16 cellular contexts compared by ENCODE assay signal in the genomic region with DNA sequence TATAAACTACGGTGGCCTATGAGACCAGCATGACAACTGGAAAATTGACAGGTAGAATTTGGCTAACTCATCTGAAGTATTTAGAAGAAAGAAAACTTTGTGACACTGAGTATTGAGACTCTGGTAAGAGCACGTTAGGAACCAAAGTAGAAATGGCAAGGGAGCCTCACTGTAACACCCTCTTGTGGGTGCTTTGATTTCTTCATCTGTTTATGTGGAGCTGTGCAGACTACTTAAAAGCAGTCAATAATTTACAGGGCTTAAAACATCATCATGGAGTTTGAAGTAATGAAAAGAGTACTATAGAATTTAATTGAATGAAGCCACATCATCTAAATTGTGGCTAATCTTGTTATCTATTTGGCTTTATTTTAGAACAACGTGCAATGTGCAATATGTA.
"Had no signal": no experiment of that assay in that cellular context is flagged by ENCODE, and none has a peak within 500 bp of the region (broad histone marks: within the 10 kb centered on the region; RNA-seq: fewer than 3 reads in every experiment).

No MANE protein-coding gene starts in this region.

- H3K36me3 Mint-ChIP-seq: activated naive CD8-positive, alpha-beta T cell treated with anti-CD3 and anti-CD28 coated beads, Interleukin-2, amount 10 ng/mL, durations not matched to agents 7 days and 5 days; memory B cell; T-cell had no signal

- DNase-seq: activated B cell treated with CpG ODN at 0.5 μM for 24 hours; activated CD4-positive, alpha-beta memory T cell treated with anti-CD3 and anti-CD28 coated beads, Interleukin-2, amount 10 ng/mL, durations not matched to agents 7 days and 5 days; activated CD4-positive, alpha-beta T cell treated with anti-CD3 and anti-CD28 coated beads for 4 hours; activated naive CD4-positive, alpha-beta T cell treated with Interleukin-2 at 50 U/mL for 16 hours; activated naive CD8-positive, alpha-beta T cell treated with anti-CD3 and anti-CD28 coated beads, Interleukin-2, amount 10 ng/mL, durations not matched to agents 7 days and 5 days; activated T-cell treated with anti-CD3 and anti-CD28 coated beads, Interleukin-2, amount 50 U/mL, for 1 hour; amygdala; gastrocnemius medialis; head of caudate nucleus; naive thymus-derived CD8-positive, alpha-beta T cell; stimulated activated CD8-positive, alpha-beta memory T cell treated with anti-CD3 and anti-CD28 coated beads, Interleukin-4, amount 100 ng/mL, for 48 hours; stimulated activated naive CD4-positive, alpha-beta T cell; T-cell had no signal

- H3K4me1 ChIP-seq: gastrocnemius medialis, parathyroid adenoma had no signal

- H3K9me3 ChIP-seq: gastrocnemius medialis had no signal

- H2AFZ ChIP-seq: parathyroid adenoma had no signal

- H3K27me3 Mint-ChIP-seq: activated B cell treated with CpG ODN at 0.5 μM for 24 hours; activated CD4-positive, alpha-beta memory T cell treated with anti-CD3 and anti-CD28 coated beads, Interleukin-2, amount 10 ng/mL, durations not matched to agents 7 days and 5 days; activated naive CD8-positive, alpha-beta T cell treated with anti-CD3 and anti-CD28 coated beads, Interleukin-2, amount 10 ng/mL, durations not matched to agents 7 days and 5 days; memory B cell; naive thymus-derived CD8-positive, alpha-beta T cell; T-cell had no signal

- H3K27ac Mint-ChIP-seq: activated B cell treated with CpG ODN at 0.5 μM for 24 hours; activated CD4-positive, alpha-beta memory T cell treated with anti-CD3 and anti-CD28 coated beads, Interleukin-2, amount 10 ng/mL, durations not matched to agents 7 days and 5 days; activated naive CD8-positive, alpha-beta T cell treated with anti-CD3 and anti-CD28 coated beads, Interleukin-2, amount 10 ng/mL, durations not matched to agents 7 days and 5 days; activated T-helper 2 cell treated with anti-CD3 and anti-CD28 coated beads, Interferon-gamma antibody, Interleukin-2, Interleukin-4, amounts not matched to agents 10 μg/mL and 5 μg/mL and 100 μg/mL, durations not matched to agents 14 hours and 24 hours and 36 hours; memory B cell; naive thymus-derived CD8-positive, alpha-beta T cell; T-cell had no signal

- H3K36me3 ChIP-seq: gastrocnemius medialis had no signal

- H3K27ac ChIP-seq: gastrocnemius medialis, parathyroid adenoma had no signal

- H3K27me3 ChIP-seq: gastrocnemius medialis had no signal

- H3K4me3 Mint-ChIP-seq: activated B cell treated with CpG ODN at 0.5 μM for 24 hours; activated CD4-positive, alpha-beta memory T cell treated with anti-CD3 and anti-CD28 coated beads, Interleukin-2, amount 10 ng/mL, durations not matched to agents 7 days and 5 days; activated naive CD8-positive, alpha-beta T cell treated with anti-CD3 and anti-CD28 coated beads, Interleukin-2, amount 10 ng/mL, durations not matched to agents 7 days and 5 days; memory B cell; naive thymus-derived CD8-positive, alpha-beta T cell; T-cell had no signal

- H3K4me1 Mint-ChIP-seq: activated B cell treated with CpG ODN at 0.5 μM for 24 hours; activated CD4-positive, alpha-beta memory T cell treated with anti-CD3 and anti-CD28 coated beads, Interleukin-2, amount 10 ng/mL, durations not matched to agents 7 days and 5 days; activated naive CD8-positive, alpha-beta T cell treated with anti-CD3 and anti-CD28 coated beads, Interleukin-2, amount 10 ng/mL, durations not matched to agents 7 days and 5 days; memory B cell; naive thymus-derived CD8-positive, alpha-beta T cell; T-cell had no signal

- H3K79me2 ChIP-seq: parathyroid adenoma had no signal

- H3K9me3 Mint-ChIP-seq: activated B cell treated with CpG ODN at 0.5 μM for 24 hours; activated CD4-positive, alpha-beta memory T cell treated with anti-CD3 and anti-CD28 coated beads, Interleukin-2, amount 10 ng/mL, durations not matched to agents 7 days and 5 days; activated naive CD8-positive, alpha-beta T cell treated with anti-CD3 and anti-CD28 coated beads, Interleukin-2, amount 10 ng/mL, durations not matched to agents 7 days and 5 days; activated T-helper 2 cell treated with anti-CD3 and anti-CD28 coated beads, Interferon-gamma antibody, Interleukin-2, Interleukin-4, amounts not matched to agents 10 μg/mL and 5 μg/mL and 100 μg/mL, durations not matched to agents 14 hours and 24 hours and 36 hours; memory B cell; naive thymus-derived CD8-positive, alpha-beta T cell had no signal

- H3K4me3 ChIP-seq: gastrocnemius medialis had no signal
